ENCODE assay signal across 19 cellular contexts in the genomic region with DNA sequence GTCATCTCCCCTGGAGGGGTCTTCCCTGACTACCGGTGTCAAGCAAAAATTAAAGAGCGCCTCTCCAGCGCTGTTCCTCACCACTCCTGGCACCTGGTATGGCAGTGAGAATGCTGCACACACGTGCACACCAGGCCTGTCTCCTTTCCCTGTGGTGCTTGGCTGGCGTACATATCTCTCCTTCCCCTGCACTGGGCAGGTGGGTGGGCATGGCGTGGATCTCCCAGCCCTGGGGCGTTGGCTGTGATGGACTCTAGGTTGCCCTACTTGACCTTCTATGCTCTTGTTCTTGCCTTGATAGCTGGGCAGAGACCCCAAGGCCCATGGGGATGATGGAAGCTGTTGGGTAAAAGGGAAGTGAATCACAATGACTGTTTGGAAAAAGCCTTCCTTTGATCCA.
DNase-seq lines count a peak whose midpoint lies in the region; ATAC-seq and TF ChIP-seq lines count a peak whose summit lies in the region.
"Had no signal": no experiment of that assay in that cellular context is flagged by ENCODE, and none has a peak within 500 bp of the region (broad histone marks: within the 10 kb centered on the region; RNA-seq: fewer than 3 reads in every experiment).

No MANE protein-coding gene starts in this region.

- H2AK5ac ChIP-seq in neuronal stem cell (ENCODE audit: low read depth, low read length), result no peak overlapping the region

- no peak overlapping the region for H2BK15ac ChIP-seq in neuronal stem cell (ENCODE audit: low read length)

- H4K91ac ChIP-seq in neuronal stem cell (ENCODE audit: low read depth, low read length, poor library complexity), result no peak overlapping the region

- no peaks in the 10 kb centered on the region for H3K4me1 ChIP-seq in neuronal stem cell (ENCODE audit: control insufficient read depth in 2 of 2, insufficient read depth in 1 of 2, low read depth in 1 of 2, low read length in 2 of 2)
- H3K4me1 ChIP-seq in thoracic aorta (ENCODE audit: control insufficient read depth in 1 of 2, low read depth in 2 of 2), result no peaks in the 10 kb centered on the region
- H3K4me1 ChIP-seq: BE2C had no signal

- peak overlapping the region; percentile 17 for H3K14ac ChIP-seq in neuronal stem cell (ENCODE audit: low read length)

- no peaks in the 10 kb centered on the region for H3K9me3 Mint-ChIP-seq in immature natural killer cell
- H3K9me3 Mint-ChIP-seq: CD4-positive, alpha-beta memory T cell; CD4-positive, CD25-positive, alpha-beta regulatory T cell; CD8-positive, alpha-beta memory T cell had no signal

- no peak for DNase-seq in immature natural killer cell
- DNase-seq in neuronal stem cell (ENCODE audit: low spot score), result no peak
- no peak for DNase-seq in thoracic aorta (ENCODE audit: low spot score)
- DNase-seq in glomerular visceral epithelial cell (ENCODE audit: extremely low spot score), result no peak
- DNase-seq in cortex of kidney (lab: John Stamatoyannopoulos, UW), result no peak
- DNase-seq: 8988T; ACHN; BE2C; C1 segment of cervical spinal cord; Calu3; CD4-positive, alpha-beta memory T cell; CD4-positive, CD25-positive, alpha-beta regulatory T cell; CD8-positive, alpha-beta memory T cell; COR-L47; DMS79 treated with DMSO at 0.1 percent for 48 hours; GF-D8 had no signal

- no peak overlapping the region for H4K8ac ChIP-seq in neuronal stem cell (ENCODE audit: low read depth, low read length)

- H3K36me3 ChIP-seq in neuronal stem cell (replicated peaks in 1 of 2; ENCODE audit: control insufficient read depth in 2 of 2, insufficient read depth in 2 of 2, low read length in 2 of 2), result no peaks in the 10 kb centered on the region
- no peaks in the 10 kb centered on the region for H3K36me3 ChIP-seq in thoracic aorta
- H3K36me3 ChIP-seq: BE2C, BLaER1 had no signal

- H2BK5ac ChIP-seq in neuronal stem cell (ENCODE audit: low read length), result no peak overlapping the region

- peak overlapping the region; percentile 29 for H3K23ac ChIP-seq in neuronal stem cell (ENCODE audit: low read depth, low read length, poor library complexity)

- peak overlapping the region in 2 of 6 donors; percentile 6 to 31 for H3K27ac Mint-ChIP-seq in immature natural killer cell
- H3K27ac Mint-ChIP-seq: CD14-positive monocyte; CD4-positive, alpha-beta memory T cell; CD4-positive, CD25-positive, alpha-beta regulatory T cell had no signal

- H2BK12ac ChIP-seq in neuronal stem cell (ENCODE audit: low read length), result no peak overlapping the region

- no peak overlapping the region for H3K4me2 ChIP-seq in neuronal stem cell (ENCODE audit: insufficient read depth, low read length, poor library complexity, severe bottlenecking)
- H3K4me2 ChIP-seq: BLaER1 had no signal

- no CpG with 5 or more reads among the region's 7 CpGs for whole genome bisulfite sequencing in neuronal stem cell (ENCODE audit: extremely low coverage in 2 of 2, insufficient read length in 2 of 2, insufficient replicate concordance in 1 of 2), 2 donors

- H3K4me1 Mint-ChIP-seq in immature natural killer cell, result peaks cover 19 to 23% of the 10 kb centered on the region in 2 donors

- no peaks in the 10 kb centered on the region for H3K36me3 Mint-ChIP-seq in immature natural killer cell
- H3K36me3 Mint-ChIP-seq: CD14-positive monocyte; CD4-positive, alpha-beta memory T cell; CD4-positive, CD25-positive, alpha-beta regulatory T cell; CD8-positive, alpha-beta memory T cell had no signal

- H3K4me3 ChIP-seq in neuronal stem cell (ENCODE audit: low read length in 2 of 2), result no peak overlapping the region
- no peak overlapping the region for H3K4me3 ChIP-seq in thoracic aorta
- H3K4me3 ChIP-seq: BLaER1 had no signal

- H3K4ac ChIP-seq in neuronal stem cell (ENCODE audit: low read length), result no peak overlapping the region

- H2AFZ ChIP-seq in neuronal stem cell (ENCODE audit: low read length), result no peak overlapping the region

- H3K79me1 ChIP-seq in neuronal stem cell (ENCODE audit: low read depth, low read length), result no peaks in the 10 kb centered on the region

- no peak overlapping the region for H3K27ac ChIP-seq in neuronal stem cell (replicated peaks; ENCODE audit: low read length)
- no peak overlapping the region for H3K27ac ChIP-seq in thoracic aorta
- H3K27ac ChIP-seq: BLaER1 had no signal

- H3K4me3 Mint-ChIP-seq in immature natural killer cell, result peak overlapping the region in 3 of 5 donors; percentile 15 to 41 (median 20)
- H3K4me3 Mint-ChIP-seq: CD14-positive monocyte; CD4-positive, alpha-beta memory T cell; CD4-positive, CD25-positive, alpha-beta regulatory T cell had no signal

- no peak for TF ChIP-seq CTCF in thoracic aorta (IDR thresholded peaks at IDR 0.05)

- ATAC-seq in thoracic aorta (ENCODE audit: insufficient number of reproducible peaks, low FRiP score, low read depth) (peak; percentile 43), GM21528 (IDR thresholded peaks at IDR 0.05; ENCODE audit: low FRiP score, unreplicated experiment) (no peak)

- H3K9me3 ChIP-seq in neuronal stem cell (replicated peaks in 1 of 2; ENCODE audit: control insufficient read depth in 2 of 2, insufficient read depth in 1 of 2, low read depth in 1 of 2, low read length in 2 of 2), result peaks cover 0 to 3% of the 10 kb centered on the region in 2 donors
- no peaks in the 10 kb centered on the region for H3K9me3 ChIP-seq in thoracic aorta
- H3K9me3 ChIP-seq: BE2C, BLaER1 had no signal

- no peak overlapping the region for H3K9ac ChIP-seq in neuronal stem cell (ENCODE audit: low read depth, low read length, poor library complexity)
- H3K9ac ChIP-seq: BLaER1 had no signal

- peaks cover 0 to 6% (median 4%) of the 10 kb centered on the region in 3 donors for H3K27me3 Mint-ChIP-seq in immature natural killer cell (ENCODE audit: low read depth in 3 of 3)
- H3K27me3 Mint-ChIP-seq: CD4-positive, CD25-positive, alpha-beta regulatory T cell had no signal

- H3K27me3 ChIP-seq in neuronal stem cell (ENCODE audit: control insufficient read depth in 3 of 3, insufficient read depth in 3 of 3, low read depth in 1 of 3, low read length in 3 of 3), result no peaks in the 10 kb centered on the region
- H3K27me3 ChIP-seq in thoracic aorta (replicated peaks; ENCODE audit: insufficient read depth), result no peaks in the 10 kb centered on the region
- H3K27me3 ChIP-seq: BE2C, BLaER1 had no signal

- no peak overlapping the region for H2BK120ac ChIP-seq in neuronal stem cell (ENCODE audit: low read depth, low read length)

- H3K18ac ChIP-seq in neuronal stem cell (ENCODE audit: low read length), result no peak overlapping the region
